In the genomic region with DNA sequence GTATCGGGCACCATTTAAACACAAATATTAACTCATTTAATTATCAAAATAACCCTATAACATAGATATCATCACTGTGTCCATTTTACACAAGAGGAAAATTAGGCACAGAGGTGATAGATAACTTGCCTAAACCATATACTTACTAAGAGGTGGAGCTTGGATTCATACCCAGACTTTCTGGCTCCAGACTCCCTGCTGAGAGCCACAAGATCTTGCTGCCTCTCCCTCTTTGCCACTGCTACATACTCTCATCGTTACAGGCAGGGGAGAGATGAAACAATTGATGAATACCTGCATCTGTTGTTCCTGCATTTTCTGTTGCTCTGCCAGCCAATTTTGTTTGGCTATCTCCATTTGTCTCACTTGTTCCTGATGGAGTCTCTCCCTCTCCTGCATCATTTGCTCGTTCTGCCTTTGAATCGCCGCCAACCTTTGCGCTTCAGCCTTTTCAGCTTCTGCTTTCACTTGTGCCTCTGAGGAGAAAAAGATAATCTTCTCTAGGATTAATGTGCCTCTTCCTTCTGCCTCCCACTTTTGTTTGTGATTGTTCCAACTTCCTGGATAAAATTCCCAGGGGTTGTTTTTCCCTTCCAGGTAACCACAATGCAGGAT, we compare ENCODE assay signal across 7 cellular contexts. TPM values are rescaled to one million over a fixed set of nuclear protein-coding genes. Genes with fewer than 3 reads are reported as not detected.
A peak's percentile ranks its signal among the peaks of the same experiment; 100 is the strongest.
DNase-seq lines count a peak whose midpoint lies in the region; ATAC-seq and TF ChIP-seq lines count a peak whose summit lies in the region.

No MANE protein-coding gene starts in this region.

- H3K4me3 ChIP-seq in GM23248 (peak overlapping the region; percentile 37), gastrocnemius medialis (peak overlapping the region; percentile 26 to 39 (median 32))

- H3K27me3 ChIP-seq in GM23248 (replicated peaks; ENCODE audit: insufficient read depth), result no peaks in the 10 kb centered on the region
- H3K27me3 ChIP-seq in gastrocnemius medialis, result no peaks in the 10 kb centered on the region

- in situ Hi-C loops in GM23248 (cut with MboI), result no loop called here
- in situ Hi-C loops in gastrocnemius medialis (cut with MboI; ENCODE audit: low sequenced_read_pairs in 4 of 4), result no loop called here

- H3K9me3 ChIP-seq in GM23248 (ENCODE audit: low read depth) (no peaks in the 10 kb centered on the region), gastrocnemius medialis (no peaks in the 10 kb centered on the region)

- no peak for TF ChIP-seq CTCF in endothelial cell (IDR thresholded peaks at IDR 0.05; ENCODE audit: unreplicated experiment)
- no peak for TF ChIP-seq CTCF in gastrocnemius medialis (IDR thresholded peaks at IDR 0.05 in 4 of 5, conservative IDR thresholded peaks at IDR 0.05 in 1 of 5)

- H3K27me3 Mint-ChIP-seq in endothelial cell (ENCODE audit: unreplicated experiment), result no peaks in the 10 kb centered on the region

- peaks cover 19% of the 10 kb centered on the region for H3K4me1 Mint-ChIP-seq in endothelial cell (ENCODE audit: unreplicated experiment)

- H3K4me1 ChIP-seq in GM23248 (ENCODE audit: insufficient read depth) (peaks cover 30% of the 10 kb centered on the region), gastrocnemius medialis (peaks cover 16 to 31% of the 10 kb centered on the region in 2 donors)

- H3K9ac ChIP-seq in GM23248, result peak overlapping the region; percentile 49; the same call in 1 of the 2 replicates

- peak overlapping the region; percentile 25; the same call in 1 of the 2 replicates for H2AFZ ChIP-seq in GM23248

- no peak for TF ChIP-seq POLR2A in gastrocnemius medialis (IDR thresholded peaks at IDR 0.05)

- H3K9me2 ChIP-seq in GM23248 (ENCODE audit: insufficient read depth), result no peaks in the 10 kb centered on the region

- peaks cover 34% of the 10 kb centered on the region for H3F3A ChIP-seq in GM23248 (ENCODE audit: insufficient read depth)

- H3K27ac ChIP-seq in GM23248 (peak overlapping the region; percentile 60), gastrocnemius medialis (peak overlapping the region in 3 of 4 donors; percentile 2 to 12 (median 12))

- peak overlapping the region; percentile 39 for H3K4me3 Mint-ChIP-seq in endothelial cell (ENCODE audit: unreplicated experiment)

- H3K27ac Mint-ChIP-seq in endothelial cell (ENCODE audit: unreplicated experiment), result peak overlapping the region; percentile 91

- intact Hi-C loops in gastrocnemius medialis (cut with DNase I; ENCODE audit: low total_unique reads), result no loop called here

- no peaks in the 10 kb centered on the region for H3K79me2 ChIP-seq in GM23248 (ENCODE audit: insufficient read depth)

- no peaks in the 10 kb centered on the region for H4K20me1 ChIP-seq in GM23248 (ENCODE audit: insufficient read depth)

- WGBS in GM23248 (ENCODE audit: low coverage in 1 of 2, low lambda C conversion rate in 2 of 2, missing lambda C conversion rate in 2 of 2), 2 experiments, result 32 to 36% methylated on average over 6 of the region's 6 CpGs

- peak in 1 of 2 donors; percentile 58 for ATAC-seq in gastrocnemius medialis
- no peak for ATAC-seq in HG03442 (IDR thresholded peaks at IDR 0.05; ENCODE audit: unreplicated experiment)

- no peaks in the 10 kb centered on the region for H3K36me3 Mint-ChIP-seq in endothelial cell (ENCODE audit: low read depth, unreplicated experiment)

- H3K36me3 ChIP-seq in GM23248 (ENCODE audit: low read depth) (no peaks in the 10 kb centered on the region), gastrocnemius medialis (no peaks in the 10 kb centered on the region)

- H3K4me2 ChIP-seq in GM23248 (ENCODE audit: unreplicated experiment), result peak overlapping the region; percentile 72

- peak; percentile 65 for DNase-seq in GM23248
- peak; percentile 51 for DNase-seq in NCI-H2196 (lab: John Stamatoyannopoulos, UW; ENCODE audit: unreplicated experiment)
- peak; percentile 5 for DNase-seq in endothelial cell (ENCODE audit: low spot score)
- DNase-seq in gastrocnemius medialis, result no peak
- no peak for DNase-seq in SK-N-DZ (ENCODE audit: low spot score)
- no peak for DNase-seq in NCI-H510A (lab: John Stamatoyannopoulos, UW)

- no peaks in the 10 kb centered on the region for H3K9me3 Mint-ChIP-seq in endothelial cell (ENCODE audit: unreplicated experiment)

RNA-seq across cellular contexts. Expression of a gene that starts 10.6 kb away (rescaled TPM):
- total RNA-seq in GM23248 (2014; rRNA removed; shearing (Covaris generic)), result 0.43 and 2.0 TPM in 2 replicates
- polyA plus RNA-seq in GM23248 (2016; fragmentation: Nextera tagmentation; extraction: Ambion mirVana), result 1.2 and 1.3 TPM in 2 replicates
- total RNA-seq in endothelial cell (ENCODE audit: unreplicated experiment) (2.6 TPM), gastrocnemius medialis (1 to 10 TPM in 1 of 4 donors, under 1 TPM in 2, not detected in 1; 0.13 to 1.0 (median 0.25) TPM)
- polyA plus RNA-seq in SK-N-DZ (2014; cell fraction: cytosol; rRNA removed), result not detected in 2 replicates
- polyA plus RNA-seq in SK-N-DZ (2014; cell fraction: nucleus; rRNA removed), result not detected in 2 replicates

Comparison
In these comparisons a context has a peak if more than half of its experiments do, and no peak if none do; other contexts are left out.
1. DNase-seq: peak in GM23248 (single experiment), NCI-H2196 (single experiment) and endothelial cell (single experiment); none in gastrocnemius medialis (0 of 2), SK-N-DZ (single experiment) and NCI-H510A (single experiment).